12 cellular contexts compared by ENCODE assay signal in genomic region chr4:15552557-15553362, GRCh38.
"Had no signal": no experiment of that assay in that cellular context is flagged by ENCODE, and none has a peak within 500 bp of the region (broad histone marks: within the 10 kb centered on the region; RNA-seq: fewer than 3 reads in every experiment).

No MANE protein-coding gene starts in this region.

- H3K9me3 Mint-ChIP-seq: activated naive CD4-positive, alpha-beta T cell treated with anti-CD3 and anti-CD28 coated beads, Interleukin-2, amount 10 ng/mL, durations not matched to agents 7 days and 5 days; activated T-helper 2 cell treated with anti-CD3 and anti-CD28 coated beads, Interferon-gamma antibody, Interleukin-2, Interleukin-4, amounts not matched to agents 10 μg/mL and 5 μg/mL and 100 μg/mL, durations not matched to agents 14 hours and 24 hours and 36 hours; endodermal cell; T-cell had no signal

- H3K4me3 ChIP-seq: dorsolateral prefrontal cortex, gastrocnemius medialis, heart left ventricle, SK-N-MC, thyroid gland, uterus had no signal

- H3K4me1 ChIP-seq: thyroid gland, uterus had no signal

- DNase-seq: activated naive CD4-positive, alpha-beta T cell treated with anti-CD3 and anti-CD28 coated beads, Interleukin-2, amount 10 ng/mL, durations not matched to agents 7 days and 5 days; dorsolateral prefrontal cortex; endodermal cell; gastrocnemius medialis; heart left ventricle; mesendoderm; stimulated activated CD4-positive, alpha-beta T cell treated with anti-CD3 and anti-CD28 coated beads, Interleukin-1b, Interleukin-23, amount 100 ng/mL, for 48 hours; T-cell; thyroid gland; uterus had no signal

- H3K36me3 Mint-ChIP-seq: activated naive CD4-positive, alpha-beta T cell treated with anti-CD3 and anti-CD28 coated beads, Interleukin-2, amount 10 ng/mL, durations not matched to agents 7 days and 5 days; T-cell had no signal

- H3K27ac ChIP-seq: dorsolateral prefrontal cortex, heart left ventricle, SK-N-MC, thyroid gland, uterus had no signal

- H3K27me3 Mint-ChIP-seq: activated naive CD4-positive, alpha-beta T cell treated with anti-CD3 and anti-CD28 coated beads, Interleukin-2, amount 10 ng/mL, durations not matched to agents 7 days and 5 days; T-cell had no signal

- H3K36me3 ChIP-seq: gastrocnemius medialis, uterus had no signal

- H3K27ac Mint-ChIP-seq: activated naive CD4-positive, alpha-beta T cell treated with anti-CD3 and anti-CD28 coated beads, Interleukin-2, amount 10 ng/mL, durations not matched to agents 7 days and 5 days; activated T-helper 2 cell treated with anti-CD3 and anti-CD28 coated beads, Interferon-gamma antibody, Interleukin-2, Interleukin-4, amounts not matched to agents 10 μg/mL and 5 μg/mL and 100 μg/mL, durations not matched to agents 14 hours and 24 hours and 36 hours; endodermal cell had no signal

- H3K27me3 ChIP-seq: dorsolateral prefrontal cortex, gastrocnemius medialis, heart left ventricle, thyroid gland, uterus had no signal

- ATAC-seq: heart left ventricle, T-cell had no signal

- H3K9me3 ChIP-seq: gastrocnemius medialis, heart left ventricle, thyroid gland, uterus had no signal

- H3K4me3 Mint-ChIP-seq: activated naive CD4-positive, alpha-beta T cell treated with anti-CD3 and anti-CD28 coated beads, Interleukin-2, amount 10 ng/mL, durations not matched to agents 7 days and 5 days; endodermal cell; T-cell had no signal
